ENCODE assay signal across 1 cellular context in the genomic region with DNA sequence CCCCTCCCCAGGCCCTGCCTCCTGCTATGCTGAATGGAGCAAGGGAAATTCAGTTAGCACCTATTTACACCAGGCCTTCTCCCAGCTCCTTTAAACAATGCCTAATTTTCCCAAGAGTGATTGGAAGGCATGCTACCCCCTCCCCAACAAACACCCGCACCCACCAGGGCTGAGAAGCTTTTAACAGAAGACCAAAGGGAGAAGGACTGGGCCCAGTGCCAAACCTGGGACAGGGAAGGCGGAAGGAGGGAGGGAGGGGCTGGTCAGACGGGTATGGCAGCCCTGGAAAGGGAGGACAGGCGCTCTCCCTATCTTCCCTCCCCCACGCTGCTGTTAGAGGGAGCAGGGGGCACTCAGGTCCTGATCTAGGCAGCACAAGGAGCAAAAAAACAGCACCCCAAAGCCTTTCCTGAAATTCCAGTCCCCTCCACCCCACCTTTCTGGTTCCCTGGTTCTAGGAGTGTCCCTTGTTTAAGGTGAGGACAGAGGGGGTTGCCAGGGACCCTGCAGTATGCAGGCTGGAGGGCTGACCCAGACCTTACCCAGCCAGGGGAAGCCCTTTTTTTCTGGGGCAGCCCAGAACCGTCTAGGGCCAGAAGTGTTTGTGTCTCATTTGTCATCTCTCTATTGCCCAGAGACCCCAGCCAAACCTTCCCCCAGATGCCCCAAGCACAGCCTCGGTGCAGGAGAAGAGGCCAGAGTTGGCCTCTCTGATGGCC.
TF ChIP-seq lines count a peak whose summit lies in the region.

No MANE protein-coding gene starts in this region.

TF ChIP-seq in GM23338, 12 proteins besides CTCF, POLR2A, EP300 and RAD21:
- TF ChIP-seq, protein P1, sequence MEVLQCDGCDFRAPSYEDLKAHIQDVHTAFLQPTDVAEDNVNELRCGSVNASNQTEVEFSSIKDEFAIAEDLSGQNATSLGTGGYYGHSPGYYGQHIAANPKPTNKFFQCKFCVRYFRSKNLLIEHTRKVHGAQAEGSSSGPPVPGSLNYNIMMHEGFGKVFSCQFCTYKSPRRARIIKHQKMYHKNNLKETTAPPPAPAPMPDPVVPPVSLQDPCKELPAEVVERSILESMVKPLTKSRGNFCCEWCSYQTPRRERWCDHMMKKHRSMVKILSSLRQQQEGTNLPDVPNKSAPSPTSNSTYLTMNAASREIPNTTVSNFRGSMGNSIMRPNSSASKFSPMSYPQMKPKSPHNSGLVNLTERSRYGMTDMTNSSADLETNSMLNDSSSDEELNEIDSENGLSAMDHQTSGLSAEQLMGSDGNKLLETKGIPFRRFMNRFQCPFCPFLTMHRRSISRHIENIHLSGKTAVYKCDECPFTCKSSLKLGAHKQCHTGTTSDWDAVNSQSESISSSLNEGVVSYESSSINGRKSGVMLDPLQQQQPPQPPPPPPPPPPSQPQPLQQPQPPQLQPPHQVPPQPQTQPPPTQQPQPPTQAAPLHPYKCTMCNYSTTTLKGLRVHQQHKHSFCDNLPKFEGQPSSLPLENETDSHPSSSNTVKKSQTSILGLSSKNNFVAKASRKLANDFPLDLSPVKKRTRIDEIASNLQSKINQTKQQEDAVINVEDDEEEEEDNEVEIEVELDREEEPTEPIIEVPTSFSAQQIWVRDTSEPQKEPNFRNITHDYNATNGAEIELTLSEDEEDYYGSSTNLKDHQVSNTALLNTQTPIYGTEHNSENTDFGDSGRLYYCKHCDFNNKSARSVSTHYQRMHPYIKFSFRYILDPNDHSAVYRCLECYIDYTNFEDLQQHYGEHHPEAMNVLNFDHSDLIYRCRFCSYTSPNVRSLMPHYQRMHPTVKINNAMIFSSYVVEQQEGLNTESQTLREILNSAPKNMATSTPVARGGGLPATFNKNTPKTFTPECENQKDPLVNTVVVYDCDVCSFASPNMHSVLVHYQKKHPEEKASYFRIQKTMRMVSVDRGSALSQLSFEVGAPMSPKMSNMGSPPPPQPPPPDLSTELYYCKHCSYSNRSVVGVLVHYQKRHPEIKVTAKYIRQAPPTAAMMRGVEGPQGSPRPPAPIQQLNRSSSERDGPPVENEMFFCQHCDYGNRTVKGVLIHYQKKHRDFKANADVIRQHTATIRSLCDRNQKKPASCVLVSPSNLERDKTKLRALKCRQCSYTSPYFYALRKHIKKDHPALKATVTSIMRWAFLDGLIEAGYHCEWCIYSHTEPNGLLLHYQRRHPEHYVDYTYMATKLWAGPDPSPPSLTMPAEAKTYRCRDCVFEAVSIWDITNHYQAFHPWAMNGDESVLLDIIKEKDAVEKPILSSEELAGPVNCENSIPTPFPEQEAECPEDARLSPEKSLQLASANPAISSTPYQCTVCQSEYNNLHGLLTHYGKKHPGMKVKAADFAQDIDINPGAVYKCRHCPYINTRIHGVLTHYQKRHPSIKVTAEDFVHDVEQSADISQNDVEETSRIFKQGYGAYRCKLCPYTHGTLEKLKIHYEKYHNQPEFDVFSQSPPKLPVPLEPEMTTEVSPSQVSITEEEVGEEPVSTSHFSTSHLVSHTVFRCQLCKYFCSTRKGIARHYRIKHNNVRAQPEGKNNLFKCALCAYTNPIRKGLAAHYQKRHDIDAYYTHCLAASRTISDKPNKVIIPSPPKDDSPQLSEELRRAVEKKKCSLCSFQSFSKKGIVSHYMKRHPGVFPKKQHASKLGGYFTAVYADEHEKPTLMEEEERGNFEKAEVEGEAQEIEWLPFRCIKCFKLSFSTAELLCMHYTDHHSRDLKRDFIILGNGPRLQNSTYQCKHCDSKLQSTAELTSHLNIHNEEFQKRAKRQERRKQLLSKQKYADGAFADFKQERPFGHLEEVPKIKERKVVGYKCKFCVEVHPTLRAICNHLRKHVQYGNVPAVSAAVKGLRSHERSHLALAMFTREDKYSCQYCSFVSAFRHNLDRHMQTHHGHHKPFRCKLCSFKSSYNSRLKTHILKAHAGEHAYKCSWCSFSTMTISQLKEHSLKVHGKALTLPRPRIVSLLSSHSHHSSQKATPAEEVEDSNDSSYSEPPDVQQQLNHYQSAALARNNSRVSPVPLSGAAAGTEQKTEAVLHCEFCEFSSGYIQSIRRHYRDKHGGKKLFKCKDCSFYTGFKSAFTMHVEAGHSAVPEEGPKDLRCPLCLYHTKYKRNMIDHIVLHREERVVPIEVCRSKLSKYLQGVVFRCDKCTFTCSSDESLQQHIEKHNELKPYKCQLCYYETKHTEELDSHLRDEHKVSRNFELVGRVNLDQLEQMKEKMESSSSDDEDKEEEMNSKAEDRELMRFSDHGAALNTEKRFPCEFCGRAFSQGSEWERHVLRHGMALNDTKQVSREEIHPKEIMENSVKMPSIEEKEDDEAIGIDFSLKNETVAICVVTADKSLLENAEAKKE (CRISPR knock-in tag; IDR thresholded peaks at IDR 0.05): no peak
- no peak for TF ChIP-seq POLR2AphosphoS5 (IDR thresholded peaks at IDR 0.05; ENCODE audit: low read depth)
- TF ChIP-seq CREB1 (CRISPR knock-in tag; IDR thresholded peaks at IDR 0.05; ENCODE audit: low read depth): no peak
- no peak for TF ChIP-seq ZNF114 (CRISPR knock-in tag; IDR thresholded peaks at IDR 0.05)
- TF ChIP-seq, protein P2, sequence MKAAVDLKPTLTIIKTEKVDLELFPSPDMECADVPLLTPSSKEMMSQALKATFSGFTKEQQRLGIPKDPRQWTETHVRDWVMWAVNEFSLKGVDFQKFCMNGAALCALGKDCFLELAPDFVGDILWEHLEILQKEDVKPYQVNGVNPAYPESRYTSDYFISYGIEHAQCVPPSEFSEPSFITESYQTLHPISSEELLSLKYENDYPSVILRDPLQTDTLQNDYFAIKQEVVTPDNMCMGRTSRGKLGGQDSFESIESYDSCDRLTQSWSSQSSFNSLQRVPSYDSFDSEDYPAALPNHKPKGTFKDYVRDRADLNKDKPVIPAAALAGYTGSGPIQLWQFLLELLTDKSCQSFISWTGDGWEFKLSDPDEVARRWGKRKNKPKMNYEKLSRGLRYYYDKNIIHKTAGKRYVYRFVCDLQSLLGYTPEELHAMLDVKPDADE (IDR thresholded peaks at IDR 0.05): no peak
- no peak for TF ChIP-seq ZNF331 (CRISPR knock-in tag; IDR thresholded peaks at IDR 0.05; ENCODE audit: low read depth)
- no peak for TF ChIP-seq NANOG (IDR thresholded peaks at IDR 0.05; ENCODE audit: borderline replicate concordance)
- TF ChIP-seq, protein P3, sequence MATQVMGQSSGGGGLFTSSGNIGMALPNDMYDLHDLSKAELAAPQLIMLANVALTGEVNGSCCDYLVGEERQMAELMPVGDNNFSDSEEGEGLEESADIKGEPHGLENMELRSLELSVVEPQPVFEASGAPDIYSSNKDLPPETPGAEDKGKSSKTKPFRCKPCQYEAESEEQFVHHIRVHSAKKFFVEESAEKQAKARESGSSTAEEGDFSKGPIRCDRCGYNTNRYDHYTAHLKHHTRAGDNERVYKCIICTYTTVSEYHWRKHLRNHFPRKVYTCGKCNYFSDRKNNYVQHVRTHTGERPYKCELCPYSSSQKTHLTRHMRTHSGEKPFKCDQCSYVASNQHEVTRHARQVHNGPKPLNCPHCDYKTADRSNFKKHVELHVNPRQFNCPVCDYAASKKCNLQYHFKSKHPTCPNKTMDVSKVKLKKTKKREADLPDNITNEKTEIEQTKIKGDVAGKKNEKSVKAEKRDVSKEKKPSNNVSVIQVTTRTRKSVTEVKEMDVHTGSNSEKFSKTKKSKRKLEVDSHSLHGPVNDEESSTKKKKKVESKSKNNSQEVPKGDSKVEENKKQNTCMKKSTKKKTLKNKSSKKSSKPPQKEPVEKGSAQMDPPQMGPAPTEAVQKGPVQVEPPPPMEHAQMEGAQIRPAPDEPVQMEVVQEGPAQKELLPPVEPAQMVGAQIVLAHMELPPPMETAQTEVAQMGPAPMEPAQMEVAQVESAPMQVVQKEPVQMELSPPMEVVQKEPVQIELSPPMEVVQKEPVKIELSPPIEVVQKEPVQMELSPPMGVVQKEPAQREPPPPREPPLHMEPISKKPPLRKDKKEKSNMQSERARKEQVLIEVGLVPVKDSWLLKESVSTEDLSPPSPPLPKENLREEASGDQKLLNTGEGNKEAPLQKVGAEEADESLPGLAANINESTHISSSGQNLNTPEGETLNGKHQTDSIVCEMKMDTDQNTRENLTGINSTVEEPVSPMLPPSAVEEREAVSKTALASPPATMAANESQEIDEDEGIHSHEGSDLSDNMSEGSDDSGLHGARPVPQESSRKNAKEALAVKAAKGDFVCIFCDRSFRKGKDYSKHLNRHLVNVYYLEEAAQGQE (IDR thresholded peaks at IDR 0.05; ENCODE audit: unreplicated experiment): no peak
- no peak for TF ChIP-seq STAT1 (IDR thresholded peaks at IDR 0.05; ENCODE audit: unreplicated experiment)
- TF ChIP-seq JUNB (IDR thresholded peaks at IDR 0.05; ENCODE audit: unreplicated experiment): no peak
- no peak for TF ChIP-seq EZH2phosphoT487 (IDR thresholded peaks at IDR 0.05; ENCODE audit: unreplicated experiment)
- no peak for TF ChIP-seq EZH2 (IDR thresholded peaks at IDR 0.05; ENCODE audit: low read depth, unreplicated experiment)
TF ChIP-seq in GM23338: peak in this region for 0.
